9 cellular contexts compared by ENCODE assay signal in genomic region chr7:100270089-100270914, GRCh38. TPM values are rescaled to one million over a fixed set of nuclear protein-coding genes. Genes with fewer than 3 reads are reported as not detected.
A peak's percentile ranks its signal among the peaks of the same experiment; 100 is the strongest.
DNase-seq lines count a peak whose midpoint lies in the region; ATAC-seq and TF ChIP-seq lines count a peak whose summit lies in the region.
"Not testable (repeated sequence)": the region's sequence is repeated elsewhere in the genome, so short reads cannot be mapped to it uniquely, and the experiment has no call there.
"Had no signal": no experiment of that assay in that cellular context is flagged by ENCODE, and none has a peak within 500 bp of the region (broad histone marks: within the 10 kb centered on the region; RNA-seq: fewer than 3 reads in every experiment).

No MANE protein-coding gene starts in this region.

- not testable (repeated sequence) for H4K20me1 ChIP-seq in OCI-LY7 (ENCODE audit: insufficient read depth, low read length)

- not testable (repeated sequence) for DNase-seq in AG04450 (ENCODE audit: low read depth, low spot score); HAP-1 (ENCODE audit: low spot score in 2 of 2); OCI-LY7 (ENCODE audit: low spot score); naive B cell
- peak in 34 of 51 donors; percentile 4 to 70 (median 30) for DNase-seq in hypothalamus (lab: John Stamatoyannopoulos, UW)
- DNase-seq in gastrocnemius medialis = peak in 1 of 2 donors; percentile 36

- H3K9me3 ChIP-seq in AG04450 (ENCODE audit: control insufficient read depth, insufficient read depth, low read length); HAP-1; OCI-LY7 (ENCODE audit: low read length); gastrocnemius medialis: not testable (repeated sequence)

- H3K4me1 ChIP-seq in HAP-1 = not testable (repeated sequence)
- H3K4me1 ChIP-seq in OCI-LY7 (ENCODE audit: insufficient read depth, low read length, poor library complexity, severe bottlenecking) = peaks cover 16% of the 10 kb centered on the region
- H3K4me1 ChIP-seq in gastrocnemius medialis = peaks cover 46 to 49% of the 10 kb centered on the region in 2 donors

- H3K79me2 ChIP-seq in OCI-LY7 (ENCODE audit: insufficient read depth, low read depth, low read length) = not testable (repeated sequence)

- H3K27me3 ChIP-seq in AG04450 (ENCODE audit: control insufficient read depth, insufficient read depth, low read length); HAP-1 (ENCODE audit: low read depth); gastrocnemius medialis: not testable (repeated sequence)

- TSS peak; percentile 38 for BruUV-seq in OCI-LY7 (replicated peaks; lab: Mats Ljungman, UMichigan)

- not testable (repeated sequence) for H3K36me3 Mint-ChIP-seq in activated T-helper 17 cell treated with anti-CD3 and anti-CD28 coated beads, Interleukin-2, amount 50 U/mL, for 72 hours (ENCODE audit: low read depth); naive B cell

- peak overlapping the region; percentile 66 for H3K4me2 ChIP-seq in OCI-LY7 (ENCODE audit: low read length)

- TF ChIP-seq CTCF in AG04450 (IDR thresholded peaks at IDR 0.05; ENCODE audit: low read depth, low read length); OCI-LY7 (conservative IDR thresholded peaks at IDR 0.05; ENCODE audit: low read length); gastrocnemius medialis (IDR thresholded peaks at IDR 0.05 in 4 of 5, conservative IDR thresholded peaks at IDR 0.05 in 1 of 5): not testable (repeated sequence)

- H3K4me1 Mint-ChIP-seq in activated T-helper 17 cell treated with anti-CD3 and anti-CD28 coated beads, Interleukin-2, amount 50 U/mL, for 72 hours = not testable (repeated sequence)
- peaks cover 31 to 40% (median 32%) of the 10 kb centered on the region in 3 donors for H3K4me1 Mint-ChIP-seq in naive B cell

- not testable (repeated sequence) for H3K36me3 ChIP-seq in HAP-1 (replicated peaks); OCI-LY7 (ENCODE audit: insufficient read depth, low read length); gastrocnemius medialis

- in situ Hi-C loops in HAP-1 (cut with MboI; ENCODE audit: low sequenced_read_pairs); gastrocnemius medialis (cut with MboI; ENCODE audit: low sequenced_read_pairs in 4 of 4): not testable (repeated sequence)

- not testable (repeated sequence) for ATAC-seq in activated T-helper 17 cell treated with anti-CD3 and anti-CD28 coated beads, Interleukin-2, amount 50 U/mL, for 72 hours (replicated peaks); naive B cell (ENCODE audit: low read depth in 2 of 2)
- ATAC-seq in gastrocnemius medialis = peak; percentile 4 to 6

- intact Hi-C loops in OCI-LY7 (cut with micrococcal nuclease; ENCODE audit: unreplicated experiment) = not testable (repeated sequence)
- intact Hi-C loops in gastrocnemius medialis (cut with DNase I; ENCODE audit: low total_unique reads) = loop anchor here (5.0 to 10.0 kb wide), 2 partner anchors 33 to 74 kb away; no protein-coding TSS in a partner anchor

- TF ChIP-seq POLR2A in gastrocnemius medialis (IDR thresholded peaks at IDR 0.05) = peak in 1 of 2 donors; percentile 45

- peak overlapping the region; percentile 71 for H3K4me3 Mint-ChIP-seq in activated T-helper 17 cell treated with anti-CD3 and anti-CD28 coated beads, Interleukin-2, amount 50 U/mL, for 72 hours
- peak overlapping the region; percentile 75 to 91 (median 87) for H3K4me3 Mint-ChIP-seq in naive B cell

- not testable (repeated sequence) for H3K27ac ChIP-seq in AG04450 (ENCODE audit: low read depth, low read length); OCI-LY7 (ENCODE audit: low read depth, low read length, poor library complexity, severe bottlenecking)
- H3K27ac ChIP-seq in cingulate gyrus (ENCODE audit: low read depth, low read length) = peak overlapping the region; percentile 72
- peak overlapping the region; percentile 91 to 98 (median 96) for H3K27ac ChIP-seq in gastrocnemius medialis

- H3K27ac Mint-ChIP-seq in activated T-helper 17 cell treated with anti-CD3 and anti-CD28 coated beads, Interleukin-2, amount 50 U/mL, for 72 hours = peak overlapping the region; percentile 66
- H3K27ac Mint-ChIP-seq in naive B cell = peak overlapping the region in 4 of 6 donors; percentile 46 to 94 (median 60)

- POLR2A ChIA-PET in AG04450 (lab: Yijun Ruan, JAX); OCI-LY7 (lab: Charles Lee): not testable (repeated sequence)

- H3K4me3 ChIP-seq in AG04450 (ENCODE audit: low read depth, low read length) = peak overlapping the region; percentile 69
- H3K4me3 ChIP-seq in HAP-1 = peak overlapping the region; percentile 46; the same call in 1 of the 2 replicates
- peak overlapping the region; percentile 77 for H3K4me3 ChIP-seq in OCI-LY7 (ENCODE audit: low read depth, low read length, poor library complexity, severe bottlenecking)
- H3K4me3 ChIP-seq in gastrocnemius medialis = peak overlapping the region; percentile 73 to 88 (median 77)

- not testable (repeated sequence) for H3K27me3 Mint-ChIP-seq in activated T-helper 17 cell treated with anti-CD3 and anti-CD28 coated beads, Interleukin-2, amount 50 U/mL, for 72 hours; naive B cell

- CTCF ChIA-PET in AG04450 (lab: Charles Lee); OCI-LY7 (lab: Charles Lee; ENCODE audit: unreplicated experiment): not testable (repeated sequence)

- not testable (repeated sequence) for H3K9me2 ChIP-seq in OCI-LY7 (ENCODE audit: insufficient read depth, low read length)

- not testable (repeated sequence) for H3K9me3 Mint-ChIP-seq in activated T-helper 17 cell treated with anti-CD3 and anti-CD28 coated beads, Interleukin-2, amount 50 U/mL, for 72 hours; naive B cell

- not testable (repeated sequence) for H2AFZ ChIP-seq in OCI-LY7 (ENCODE audit: low read length)

RNA-seq across cellular contexts. Expression of gene SPDYE3, which starts 37.2 kb away (rescaled TPM):
- polyA plus RNA-seq in AG04450 (2011; rRNA removed) = not detected in 2 replicates
- not detected in 2 replicates for polyA minus RNA-seq in AG04450 (2011; rRNA and poly(A)+ RNA removed)
- not detected in 2 replicates for total RNA-seq in OCI-LY7 (2014; rRNA removed; shearing (Covaris generic))
- total RNA-seq in OCI-LY7 (2022) = not detected in 2 replicates
- not detected for total RNA-seq in activated T-helper 17 cell treated with anti-CD3 and anti-CD28 coated beads, Interleukin-2, amount 50 U/mL, for 72 hours
- 10 to 100 TPM in 1 of 6 donors, 1 to 10 TPM in 5; 5.0 to 10.3 (median 8.5) TPM for polyA plus RNA-seq in naive B cell (ENCODE audit: low read depth in 6 of 6)
- not detected for total RNA-seq in gastrocnemius medialis

RNA-seq across cellular contexts. Expression of gene PVRIG, which starts 50.6 kb away (rescaled TPM):
- polyA plus RNA-seq in AG04450 (2011; rRNA removed) (0.42 TPM in 1 of 2 replicates, not detected in the other), naive B cell (ENCODE audit: low read depth in 6 of 6) (10 to 100 TPM; 37.5 to 67.4 (median 56.4) TPM)
- 1.3 TPM in 1 of 2 replicates, not detected in the other for polyA minus RNA-seq in AG04450 (2011; rRNA and poly(A)+ RNA removed)
- 61.5 and 83.3 TPM in 2 replicates for total RNA-seq in OCI-LY7 (2014; rRNA removed; shearing (Covaris generic))
- total RNA-seq in OCI-LY7 (2022) (86.6 and 99.4 TPM in 2 replicates), gastrocnemius medialis (not detected)
- 10 to 100 TPM; 16.1 to 28.5 TPM for total RNA-seq in activated T-helper 17 cell treated with anti-CD3 and anti-CD28 coated beads, Interleukin-2, amount 50 U/mL, for 72 hours
- total RNA-seq: prostate gland had no signal

Comparison
In these comparisons a context has a peak if more than half of its experiments do, and no peak if none do; other contexts are left out.
1. RNA of gene PVRIG, which starts 50.6 kb away (total RNA-seq): 61.5 to 99.4 TPM in OCI-LY7 and 16.1 to 28.5 TPM in activated T-helper 17 cell treated with anti-CD3 and anti-CD28 coated beads, Interleukin-2, amount 50 U/mL, for 72 hours; not detected in gastrocnemius medialis; every median in the first group is over 10 times any median in the second.
2. Peak in every context shown above with its lines, with median percentiles within 50 percentile points of each other: H3K4me3 ChIP-seq.